1 cellular context compared by ENCODE assay signal in genomic region chr12:3755898-3756297, GRCh38.
TF ChIP-seq lines count a peak whose summit lies in the region.

No MANE protein-coding gene starts in this region.

TF ChIP-seq in H1, 55 proteins besides CTCF, POLR2A, EP300 and RAD21 (continued from another document):
- TF ChIP-seq CHD7 (IDR thresholded peaks at IDR 0.05; ENCODE audit: insufficient replicate concordance, low read length) (no peak), RNF2 (IDR thresholded peaks at IDR 0.05; ENCODE audit: borderline replicate concordance, low read depth, low read length, missing control alignments, poor library complexity, severe bottlenecking) (no peak), MAFK (IDR thresholded peaks at IDR 0.05; ENCODE audit: low read depth, low read length) (no peak), BACH1 (IDR thresholded peaks at IDR 0.05; ENCODE audit: low read length) (no peak), HDAC2 (IDR thresholded peaks at IDR 0.05; ENCODE audit: borderline replicate concordance in 1 of 2, low read depth in 2 of 2, low read length in 2 of 2) (no peak), CHD1 (IDR thresholded peaks at IDR 0.05; ENCODE audit: low read depth, low read length) (no peak), KDM4A (IDR thresholded peaks at IDR 0.05; ENCODE audit: low read depth, low read length, severe bottlenecking) (no peak), PHF8 (conservative IDR thresholded peaks at IDR 0.05; ENCODE audit: low read depth, low read length) (no peak), BRCA1 (IDR thresholded peaks at IDR 0.05; ENCODE audit: low read depth, low read length) (no peak), TCF12 (IDR thresholded peaks at IDR 0.05; ENCODE audit: low read depth, low read length) (no peak), GTF2F1 (IDR thresholded peaks at IDR 0.05; ENCODE audit: borderline replicate concordance, low read depth, low read length) (no peak), EGR1 (IDR thresholded peaks at IDR 0.05; ENCODE audit: borderline replicate concordance, low read depth, low read length) (no peak), CHD2 (IDR thresholded peaks at IDR 0.05; ENCODE audit: low read length) (no peak), SP2 (IDR thresholded peaks at IDR 0.05; ENCODE audit: low read length) (no peak), JUN (IDR thresholded peaks at IDR 0.05; ENCODE audit: low read depth, low read length) (no peak)
